17 cellular contexts compared by ENCODE assay signal in genomic region chrX:79365591-79365990, GRCh38. TPM values are rescaled to one million over a fixed set of nuclear protein-coding genes. Genes with fewer than 3 reads are reported as not detected.
DNase-seq lines count a peak whose midpoint lies in the region; ATAC-seq, FAIRE-seq and TF ChIP-seq lines count a peak whose summit lies in the region.
"Had no signal": no experiment of that assay in that cellular context is flagged by ENCODE, and none has a peak within 500 bp of the region (broad histone marks: within the 10 kb centered on the region; RNA-seq: fewer than 3 reads in every experiment).

No MANE protein-coding gene starts in this region.

- no peak for DNase-seq in GM06990 (ENCODE audit: extremely low read depth, insufficient read length)
- DNase-seq in KBM-7: peak; percentile 50
- DNase-seq in K562 (ENCODE audit: extremely low read depth in 1 of 4, low spot score in 3 of 4): no peak
- DNase-seq in nephron progenitor cell: no peak
- DNase-seq in NCI-H2029 treated with DMSO at 0.1 percent for 48 hours (lab: John Stamatoyannopoulos, UW): no peak
- DNase-seq in RWPE1 (ENCODE audit: low spot score): no peak
- no peak for DNase-seq in stimulated activated naive CD4-positive, alpha-beta T cell treated with Interleukin-2 at 50 U/mL for 16 hours (lab: John Stamatoyannopoulos, UW)
- DNase-seq: activated CD8-positive, alpha-beta memory T cell treated with anti-CD3 and anti-CD28 coated beads, Interleukin-2, amount 50 U/mL, for 48 hours; central memory CD4-positive, alpha-beta T cell; DMS 273 treated with DMSO at 0.1 percent for 48 hours; HFFc6; KG1; NCI-H2107; PC-9 had no signal

- H3K36me3 ChIP-seq in GM06990 (ENCODE audit: control insufficient read depth, insufficient read depth, low read length): no peaks in the 10 kb centered on the region
- H3K36me3 ChIP-seq in K562 (ENCODE audit: control insufficient read depth, insufficient read depth, low read length): peaks cover 6% of the 10 kb centered on the region; the same call in 2 of the 3 replicates
- H3K36me3 ChIP-seq: neutrophil had no signal

- peak overlapping the region in 1 of 2 experiments; percentile 61; a peak in 2 of 4 replicates for H3K9ac ChIP-seq in K562 (ENCODE audit: insufficient read depth in 1 of 2, low read depth in 2 of 2, low read length in 2 of 2)

- H3K4me2 ChIP-seq in K562 (ENCODE audit: insufficient read depth, low read length): peak overlapping the region; percentile 67
- H3K4me2 ChIP-seq: PC-9 had no signal

- no peak for TF ChIP-seq POLR2A in K562 (conservative IDR thresholded peaks at IDR 0.05)

- no peak for FAIRE-seq in K562 (lab: Jason Lieb, UNC)
- FAIRE-seq: GM12892 had no signal

- in situ Hi-C loops in KBM-7 (cut with MboI; ENCODE audit: low pct_unique_long_range_greater_than_20kb, low sequenced_read_pairs) (no loop called here), K562 (cut with MboI) (no loop called here)

- no TSS peak for BruUV-seq in K562 (replicated peaks; lab: Mats Ljungman, UMichigan)

- H3K36me3 Mint-ChIP-seq in nephron progenitor cell (ENCODE audit: low read depth): no peaks in the 10 kb centered on the region

- H3K27me3 ChIP-seq in GM06990 (replicated peaks; ENCODE audit: control insufficient read depth, insufficient read depth, low read length) (no peaks in the 10 kb centered on the region), K562 (ENCODE audit: control insufficient read depth in 2 of 2, insufficient read depth in 2 of 2, low read length in 2 of 2) (no peaks in the 10 kb centered on the region)
- H3K27me3 ChIP-seq: neutrophil had no signal

- TF ChIP-seq RAD21 in K562 (CRISPR knock-in tag; conservative IDR thresholded peaks at IDR 0.05 in 1 of 2, IDR thresholded peaks at IDR 0.05 in 1 of 2): no peak

- H3K9me3 Mint-ChIP-seq in nephron progenitor cell: peaks cover 28% of the 10 kb centered on the region

- TF ChIP-seq CTCF in GM06990 (IDR thresholded peaks at IDR 0.05; ENCODE audit: insufficient read depth, low read length, poor library complexity, severe bottlenecking) (no peak), K562 (IDR thresholded peaks at IDR 0.05 in 2 of 3, conservative IDR thresholded peaks at IDR 0.05 in 1 of 3; ENCODE audit: insufficient read depth in 2 of 3, low read depth in 1 of 3, low read length in 3 of 3) (no peak), nephron progenitor cell (IDR thresholded peaks at IDR 0.05) (no peak), RWPE1 (conservative IDR thresholded peaks at IDR 0.05; ENCODE audit: low read depth) (no peak)

- peaks cover 13% of the 10 kb centered on the region for H3K4me1 Mint-ChIP-seq in nephron progenitor cell

- H3K79me2 ChIP-seq in K562 (ENCODE audit: control insufficient read depth, insufficient read depth, low read length): peaks cover 35% of the 10 kb centered on the region

- peak overlapping the region; percentile 86 for H3K4me3 Mint-ChIP-seq in nephron progenitor cell
- H3K4me3 Mint-ChIP-seq: HFFc6 had no signal

- no peak for TF ChIP-seq EP300 in K562 (IDR thresholded peaks at IDR 0.05; ENCODE audit: low read length)

- H3K27ac ChIP-seq in K562 (ENCODE audit: extremely low read depth, low read depth, low read length) (no peak overlapping the region; the same call in 1 of the 3 replicates), RWPE1 (no peak overlapping the region)
- H3K27ac ChIP-seq: neutrophil, PC-9 had no signal

- no peaks in the 10 kb centered on the region; a peak in 2 of 5 replicates for H3K4me1 ChIP-seq in K562 (replicated peaks in 1 of 2; ENCODE audit: control insufficient read depth in 2 of 2, insufficient read depth in 2 of 2, low read length in 2 of 2)

- POLR2A ChIA-PET in K562 (lab: Yijun Ruan, JAX): no interaction called here
- POLR2A ChIA-PET in RWPE1 (lab: Yijun Ruan, JAX; ENCODE audit: low non-redundant PET): no interaction called here

- H3K9me1 ChIP-seq in K562 (ENCODE audit: control insufficient read depth, insufficient read depth, low read length): no peaks in the 10 kb centered on the region

- CTCF ChIA-PET in K562 (lab: Yijun Ruan, JAX; ENCODE audit: low intra/inter-chr PET ratio) (no interaction called here), RWPE1 (lab: Yijun Ruan, JAX) (no interaction called here)

- no CpG with 5 or more reads among the region's 1 CpG for WGBS in K562 (ENCODE audit: insufficient coverage, low coverage, missing lambda C conversion rate)

- intact Hi-C loops in K562 (cut with micrococcal nuclease): loop anchor here (5.0 kb wide), 1 partner anchor 47 kb away; no protein-coding TSS in a partner anchor

- no peak overlapping the region for H2AFZ ChIP-seq in K562 (ENCODE audit: low read depth, low read length)
- H2AFZ ChIP-seq: PC-9 had no signal

- no peaks in the 10 kb centered on the region for H3K9me3 ChIP-seq in K562 (replicated peaks; ENCODE audit: control insufficient read depth, insufficient read depth, low read depth, low read length)
- H3K9me3 ChIP-seq: neutrophil had no signal

- no peak overlapping the region for H3K27ac Mint-ChIP-seq in nephron progenitor cell
- H3K27ac Mint-ChIP-seq: HFFc6 had no signal

- H3K27me3 Mint-ChIP-seq in nephron progenitor cell (ENCODE audit: low read depth, poor library complexity): peaks cover 3% of the 10 kb centered on the region

- ATAC-seq in K562: no peak

- peak overlapping the region; percentile 5; the same call in 1 of the 2 replicates for H3K4me3 ChIP-seq in GM06990 (replicated peaks; ENCODE audit: low read depth, low read length)
- H3K4me3 ChIP-seq in K562: peak overlapping the region; percentile 52
- H3K4me3 ChIP-seq: PC-9 had no signal

- H4K20me1 ChIP-seq in K562 (replicated peaks; ENCODE audit: control insufficient read depth, insufficient read depth, low read length): no peaks in the 10 kb centered on the region

TF ChIP-seq in K562, 482 proteins besides CTCF, POLR2A, EP300 and RAD21 (continues in another document):
- TF ChIP-seq TOE1 (IDR thresholded peaks at IDR 0.05; ENCODE audit: borderline replicate concordance) (no peak), TOE1 (CRISPR knock-in tag; IDR thresholded peaks at IDR 0.05; ENCODE audit: borderline replicate concordance, low read depth) (no peak), ZNF384 (IDR thresholded peaks at IDR 0.05; ENCODE audit: low read depth, low read length) (no peak), MAFK (IDR thresholded peaks at IDR 0.05; ENCODE audit: low read length) (no peak), MAFG (tag; conservative IDR thresholded peaks at IDR 0.05) (no peak), ZNF785 (CRISPR knock-in tag; IDR thresholded peaks at IDR 0.05) (no peak), KDM4B (IDR thresholded peaks at IDR 0.05; ENCODE audit: borderline replicate concordance in 2 of 2, low read depth in 1 of 2) (no peak), VEZF1 (CRISPR knock-in tag; IDR thresholded peaks at IDR 0.05) (no peak), TBP (optimal IDR thresholded peaks at IDR 0.05; ENCODE audit: low read depth, low read length) (no peak), ZNF12 (CRISPR knock-in tag; IDR thresholded peaks at IDR 0.05) (no peak), ZNF263 (CRISPR knock-in tag; IDR thresholded peaks at IDR 0.05; ENCODE audit: borderline replicate concordance) (no peak), ZNF780A (CRISPR knock-in tag; IDR thresholded peaks at IDR 0.05) (no peak)

RNA-seq across cellular contexts. Expression of gene ITM2A, which starts 1.5 kb away (rescaled TPM):
- 56.8 and 80.7 TPM in 2 replicates for total RNA-seq in K562 (2011; cell fraction: chromatin; rRNA removed; ENCODE audit: low replicate concordance)
- total RNA-seq in K562 (2011; cell fraction: nucleolus; rRNA removed): 85.7 and 111 TPM in 2 replicates
- total RNA-seq in K562 (2011; cell fraction: nucleoplasm; rRNA removed): 94.9 and 106 TPM in 2 replicates
- total RNA-seq in K562 (2014; rRNA removed) (29.7 and 36.5 TPM in 2 replicates), K562 (2014; rRNA removed; fragmentation: Illumina TruSeq; extraction: Trizol) (49.5 and 56.3 TPM in 2 replicates), K562 (2015; rRNA removed; fragmentation: Illumina TruSeq; extraction: Trizol) (26.2 and 29.4 TPM in 2 replicates), K562 (2021) (57.4 and 58.9 TPM in 2 replicates)
- polyA plus RNA-seq in K562 (2011; rRNA removed) (56.8 and 106 TPM in 2 replicates), K562 (2014; fragmentation: Illumina TruSeq; extraction: Trizol) (62.0 and 63.4 TPM in 2 replicates), K562 (2014; fragmentation: Nextera tagmentation; extraction: Ambion mirVana) (100 to 1,000 TPM; 105 to 117 TPM), K562 (2014; rRNA removed) (47.4 and 61.7 TPM in 2 replicates)
- 43.2 and 51.6 TPM in 2 replicates for polyA plus RNA-seq in K562 (2011; cell fraction: cytosol; rRNA removed)
- polyA plus RNA-seq in K562 (2011; cell fraction: nucleus; rRNA removed): 13.5 and 17.7 TPM in 2 replicates
- polyA plus RNA-seq in K562 (2012): 40.0 and 54.8 TPM in 2 replicates
- 56.6 and 97.7 TPM in 2 replicates for polyA minus RNA-seq in K562 (2011; rRNA and poly(A)+ RNA removed)
- 32.8 and 66.3 TPM in 2 replicates for polyA minus RNA-seq in K562 (2011; cell fraction: cytosol; rRNA and poly(A)+ RNA removed)
- polyA minus RNA-seq in K562 (2011; cell fraction: nucleus; rRNA and poly(A)+ RNA removed): 3.1 and 3.2 TPM in 2 replicates
- total RNA-seq: HFFc6, kidney epithelial cell, PC-9 had no signal
